8 cellular contexts compared by ENCODE assay signal in the genomic region with DNA sequence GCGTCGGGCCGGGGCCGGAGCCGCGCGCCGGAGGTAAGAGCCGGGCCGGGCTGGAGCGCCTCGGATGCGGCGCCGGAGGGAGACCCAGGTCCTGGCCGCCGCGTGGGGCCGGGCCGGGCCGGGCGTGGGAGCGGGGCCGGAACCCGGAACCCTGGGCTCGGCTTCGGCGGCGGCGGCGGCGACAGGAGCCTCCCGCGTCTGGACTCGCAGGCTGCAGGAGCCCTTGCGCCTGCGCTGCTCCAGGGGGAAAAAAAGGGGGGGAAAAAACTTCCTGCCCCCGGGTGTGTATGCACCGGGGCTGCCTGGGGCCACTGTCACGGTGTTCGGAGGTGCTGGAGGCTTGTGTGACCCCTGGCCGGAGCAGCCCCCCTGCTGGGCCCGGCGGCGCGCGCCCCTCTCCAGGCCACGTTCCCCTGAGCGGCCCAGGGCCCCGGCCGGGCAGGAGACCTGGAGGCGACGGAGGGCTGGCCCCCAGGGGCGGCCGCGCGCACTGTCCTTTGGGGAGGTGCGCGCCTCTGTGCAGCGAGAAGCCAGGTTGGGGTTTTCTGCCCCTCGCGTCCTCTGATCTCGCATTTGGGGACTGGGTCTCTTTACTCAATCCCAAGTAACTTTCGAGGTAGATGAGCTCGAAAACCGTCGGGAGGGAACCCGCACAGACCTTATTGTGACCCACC. TPM values are rescaled to one million over a fixed set of nuclear protein-coding genes. Genes with fewer than 3 reads are reported as not detected.
DNase-seq lines count a peak whose midpoint lies in the region; ATAC-seq and TF ChIP-seq lines count a peak whose summit lies in the region.

No MANE protein-coding gene starts in this region.

- DNase-seq in Caki2 (ENCODE audit: low read depth) (peak; percentile 43), heart left ventricle (peak in 2 of 5 donors; percentile 18 to 23), retinal pigment epithelial cell (ENCODE audit: low read depth) (no peak), NCI-H1436 treated with DMSO at 0.1 percent for 48 hours (lab: John Stamatoyannopoulos, UW) (no peak), superior temporal gyrus (ENCODE audit: extremely low spot score) (no peak)
- DNase-seq in activated CD8-positive, alpha-beta T cell treated with anti-CD3 and anti-CD28 coated beads for 36 hours, result no peak

- in situ Hi-C loops in Caki2 (cut with HindIII; ENCODE audit: low pct_unique_long_range_greater_than_20kb, low sequenced_read_pairs), result no loop called here

- H3K4me3 Mint-ChIP-seq in activated CD8-positive, alpha-beta T cell treated with anti-CD3 and anti-CD28 coated beads for 36 hours, result peak overlapping the region; percentile 76

- peak overlapping the region in 7 of 12 donors; percentile 23 to 92 (median 61) for H3K27ac ChIP-seq in heart left ventricle

- H3K27me3 ChIP-seq in heart left ventricle, result peaks cover 0 to 64% (median 28%) of the 10 kb centered on the region in 9 donors

- H3K36me3 Mint-ChIP-seq in activated CD8-positive, alpha-beta T cell treated with anti-CD3 and anti-CD28 coated beads for 36 hours (ENCODE audit: low read depth), result no peaks in the 10 kb centered on the region

- H3K4me1 Mint-ChIP-seq in activated CD8-positive, alpha-beta T cell treated with anti-CD3 and anti-CD28 coated beads for 36 hours (ENCODE audit: low read depth), result peaks cover 19% of the 10 kb centered on the region

- CTCF ChIA-PET in activated CD8-positive, alpha-beta T cell treated with anti-CD3 and anti-CD28 coated beads for 36 hours (lab: Charles Lee), result no interaction called here

- peak overlapping the region; percentile 48 to 80 (median 60) for H3K4me3 ChIP-seq in heart left ventricle
- H3K4me3 ChIP-seq in retinal pigment epithelial cell (ENCODE audit: low read length), result peak overlapping the region; percentile 91

- peaks cover 0 to 28% (median 9%) of the 10 kb centered on the region in 12 donors for H3K4me1 ChIP-seq in heart left ventricle

- ATAC-seq in GM19328 (IDR thresholded peaks at IDR 0.05; ENCODE audit: unreplicated experiment) (peak; percentile 22), HG03342 (IDR thresholded peaks at IDR 0.05; ENCODE audit: unreplicated experiment) (peak; percentile 16), heart left ventricle (peak in 2 of 4 donors; percentile 35 to 41)
- ATAC-seq in activated CD8-positive, alpha-beta T cell treated with anti-CD3 and anti-CD28 coated beads for 36 hours, result no peak

- TF ChIP-seq POLR2A in heart left ventricle (IDR thresholded peaks at IDR 0.05), result no peak

- H3K27ac Mint-ChIP-seq in activated CD8-positive, alpha-beta T cell treated with anti-CD3 and anti-CD28 coated beads for 36 hours, result no peak overlapping the region

- 0 to 3% (median 1%) methylated on average over 34 to 68 of the region's 68 CpGs for WGBS in heart left ventricle, 4 donors

- no peaks in the 10 kb centered on the region for H3K36me3 ChIP-seq in heart left ventricle

- no peak for TF ChIP-seq CTCF in activated CD8-positive, alpha-beta T cell treated with anti-CD3 and anti-CD28 coated beads for 36 hours (IDR thresholded peaks at IDR 0.05)
- no peak for TF ChIP-seq CTCF in heart left ventricle (IDR thresholded peaks at IDR 0.05)
- TF ChIP-seq CTCF in retinal pigment epithelial cell (conservative IDR thresholded peaks at IDR 0.05; ENCODE audit: low read depth, low read length), result no peak

- POLR2A ChIA-PET in activated CD8-positive, alpha-beta T cell treated with anti-CD3 and anti-CD28 coated beads for 36 hours (lab: Charles Lee), result no interaction called here

- no peaks in the 10 kb centered on the region for H3K9me3 ChIP-seq in heart left ventricle

- intact Hi-C loops in activated CD8-positive, alpha-beta T cell treated with anti-CD3 and anti-CD28 coated beads for 36 hours (cut with micrococcal nuclease), result no loop called here
- intact Hi-C loops in heart left ventricle (cut with DNase I), result loop anchor here in 1 of 10 donors (10.0 kb wide), 1 partner anchor 369 kb away; no protein-coding TSS in a partner anchor

- no peaks in the 10 kb centered on the region for H3K9me3 Mint-ChIP-seq in activated CD8-positive, alpha-beta T cell treated with anti-CD3 and anti-CD28 coated beads for 36 hours

- peaks cover 54% of the 10 kb centered on the region for H3K27me3 Mint-ChIP-seq in activated CD8-positive, alpha-beta T cell treated with anti-CD3 and anti-CD28 coated beads for 36 hours

RNA-seq across cellular contexts. Expression of a gene that starts 0.9 kb away (rescaled TPM):
- 1.4 and 2.1 TPM in 2 replicates for total RNA-seq in Caki2 (2014; rRNA removed; shearing (Covaris generic); ENCODE audit: low replicate concordance)
- total RNA-seq in activated CD8-positive, alpha-beta T cell treated with anti-CD3 and anti-CD28 coated beads for 36 hours, result 1 to 10 TPM; 1.0 to 1.2 TPM
- 1 to 10 TPM in 6 of 9 donors, under 1 TPM in 3; 0.74 to 2.7 (median 1.1) TPM for total RNA-seq in heart left ventricle
- polyA plus RNA-seq in heart left ventricle, result 1 to 10 TPM; 1.1 to 1.4 TPM
